20 cellular contexts compared by ENCODE assay signal in genomic region chr17:2453865-2454264, GRCh38. TPM values are rescaled to one million over a fixed set of nuclear protein-coding genes. Genes with fewer than 3 reads are reported as not detected.
DNase-seq lines count a peak whose midpoint lies in the region; ATAC-seq, FAIRE-seq and TF ChIP-seq lines count a peak whose summit lies in the region.
"Had no signal": no experiment of that assay in that cellular context is flagged by ENCODE, and none has a peak within 500 bp of the region (broad histone marks: within the 10 kb centered on the region; RNA-seq: fewer than 3 reads in every experiment).

No MANE protein-coding gene starts in this region.

- peaks cover 38% of the 10 kb centered on the region for H3K4me1 Mint-ChIP-seq in activated T-cell treated with anti-CD3 and anti-CD28 coated beads, Interleukin-2, amount 50 U/mL, for 24 hours (ENCODE audit: low read depth)

- ATAC-seq in GM18520 (IDR thresholded peaks at IDR 0.05; ENCODE audit: unreplicated experiment): peak; percentile 43
- no peak for ATAC-seq in HG03460 (IDR thresholded peaks at IDR 0.05; ENCODE audit: unreplicated experiment)
- ATAC-seq: HepG2 had no signal

- no peak for TF ChIP-seq CTCF in GM10266 (IDR thresholded peaks at IDR 0.05; ENCODE audit: control insufficient read depth, insufficient read depth, low read depth, missing control alignments)

- no peak for DNase-seq in activated T-cell treated with anti-CD3 and anti-CD28 coated beads, Interleukin-2, amount 50 U/mL, for 24 hours
- no peak for DNase-seq in activated T-cell treated with anti-CD3 and anti-CD28 coated beads, Interleukin-2, amount 50 U/mL, for 1 hour
- DNase-seq in GM10266 (ENCODE audit: extremely low spot score): peak; percentile 54
- DNase-seq in frontal cortex (ENCODE audit: low spot score in 2 of 2): no peak
- DNase-seq in effector CD4-positive, alpha-beta T cell: no peak
- DNase-seq in NCI-H524 treated with DMSO at 0.1 percent for 48 hours (lab: John Stamatoyannopoulos, UW): no peak
- DNase-seq: CD4-positive, alpha-beta memory T cell; GF-D8; KBM-7; NCI-H1105 treated with DMSO at 0.1 percent for 48 hours; NCI-H1694; NCI-H2081 treated with DMSO at 0.1 percent for 48 hours; NCI-H446 treated with DMSO at 0.1 percent for 48 hours; NK-92 treated with Interleukin-12 subunit alpha and Interleukin-12 subunit beta, amount 100 ng/mL, for 24 hours; Peyer's patch had no signal

- peaks cover 70% of the 10 kb centered on the region for H3K36me3 Mint-ChIP-seq in activated T-cell treated with anti-CD3 and anti-CD28 coated beads, Interleukin-2, amount 50 U/mL, for 24 hours (ENCODE audit: low read depth)

- peak; percentile 64 for FAIRE-seq in frontal cortex (lab: Jason Lieb, UNC)
- FAIRE-seq: A549, H1, HepG2 had no signal

- no peak overlapping the region for H3K4me3 Mint-ChIP-seq in activated T-cell treated with anti-CD3 and anti-CD28 coated beads, Interleukin-2, amount 50 U/mL, for 24 hours
- H3K4me3 Mint-ChIP-seq: CD4-positive, alpha-beta memory T cell had no signal

- H3K27ac Mint-ChIP-seq in activated T-cell treated with anti-CD3 and anti-CD28 coated beads, Interleukin-2, amount 50 U/mL, for 24 hours: peak overlapping the region; percentile 9

- no peaks in the 10 kb centered on the region for H3K27me3 Mint-ChIP-seq in activated T-cell treated with anti-CD3 and anti-CD28 coated beads, Interleukin-2, amount 50 U/mL, for 24 hours
- H3K27me3 Mint-ChIP-seq: CD4-positive, alpha-beta memory T cell had no signal

- H3K9me3 Mint-ChIP-seq in activated T-cell treated with anti-CD3 and anti-CD28 coated beads, Interleukin-2, amount 50 U/mL, for 24 hours: no peaks in the 10 kb centered on the region
- H3K9me3 Mint-ChIP-seq: CD4-positive, alpha-beta memory T cell had no signal

RNA-seq across cellular contexts. Expression of gene MNT, which starts 53.0 kb away (rescaled TPM):
- 7.7 TPM for total RNA-seq in frontal cortex

RNA-seq across cellular contexts. Expression of gene METTL16, which starts 57.8 kb away (rescaled TPM):
- 15.1 TPM for total RNA-seq in frontal cortex
